10 cellular contexts compared by ENCODE assay signal in the genomic region with DNA sequence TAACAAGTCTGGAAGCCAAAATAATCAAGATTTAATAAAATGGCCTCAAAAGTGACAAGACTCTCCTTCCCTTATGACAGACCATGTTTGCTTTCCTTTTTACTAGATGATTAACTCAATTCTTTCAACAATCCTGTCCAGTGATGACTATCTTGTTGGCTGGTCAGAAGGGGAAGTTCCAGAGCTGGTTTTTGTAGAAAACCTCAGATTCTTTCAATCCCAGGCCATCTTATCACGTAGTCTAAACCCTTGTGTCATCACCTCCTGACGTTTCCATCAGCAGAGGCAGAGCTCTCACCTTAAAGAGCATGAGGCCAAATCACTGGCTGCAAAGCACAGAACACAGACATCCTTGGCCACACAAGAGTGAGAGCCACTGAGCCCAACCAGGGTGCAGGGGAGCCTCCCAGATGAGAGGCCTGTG.
DNase-seq lines count a peak whose midpoint lies in the region; ATAC-seq, FAIRE-seq and TF ChIP-seq lines count a peak whose summit lies in the region.
"Had no signal": no experiment of that assay in that cellular context is flagged by ENCODE, and none has a peak within 500 bp of the region (broad histone marks: within the 10 kb centered on the region; RNA-seq: fewer than 3 reads in every experiment).

No MANE protein-coding gene starts in this region.

- TF ChIP-seq CTCF in foreskin fibroblast (IDR thresholded peaks at IDR 0.05; ENCODE audit: low read depth, low read length) (no peak), D721Med (IDR thresholded peaks at IDR 0.05; ENCODE audit: insufficient read depth, missing control alignments) (no peak)

- peaks cover 14% of the 10 kb centered on the region for H3K36me3 Mint-ChIP-seq in T-helper 2 cell treated with Interferon-gamma antibody and Interleukin-4, amounts not matched to agents 5 μg/mL and 100 μg/mL, for 36 hours (ENCODE audit: low read depth)

- H3K9me3 Mint-ChIP-seq in T-helper 2 cell treated with Interferon-gamma antibody and Interleukin-4, amounts not matched to agents 5 μg/mL and 100 μg/mL, for 36 hours: no peaks in the 10 kb centered on the region

- FAIRE-seq in D721Med (lab: Jason Lieb, UNC): no peak
- FAIRE-seq: G401.6, islet of Langerhans had no signal

- peaks cover 75% of the 10 kb centered on the region for H3K4me1 Mint-ChIP-seq in T-helper 2 cell treated with Interferon-gamma antibody and Interleukin-4, amounts not matched to agents 5 μg/mL and 100 μg/mL, for 36 hours (ENCODE audit: low read depth)

- no peak overlapping the region for H3K4me3 Mint-ChIP-seq in T-helper 2 cell treated with Interferon-gamma antibody and Interleukin-4, amounts not matched to agents 5 μg/mL and 100 μg/mL, for 36 hours

- peak overlapping the region; percentile 82 for H3K27ac Mint-ChIP-seq in T-helper 2 cell treated with Interferon-gamma antibody and Interleukin-4, amounts not matched to agents 5 μg/mL and 100 μg/mL, for 36 hours

- no peak for ATAC-seq in HG02885 (IDR thresholded peaks at IDR 0.05; ENCODE audit: poor library complexity, unreplicated experiment)

- H3K4me3 ChIP-seq in foreskin fibroblast (ENCODE audit: low read depth in 1 of 2, low read length in 2 of 2): no peak overlapping the region

- H3K27me3 Mint-ChIP-seq in T-helper 2 cell treated with Interferon-gamma antibody and Interleukin-4, amounts not matched to agents 5 μg/mL and 100 μg/mL, for 36 hours (ENCODE audit: low read depth): no peaks in the 10 kb centered on the region

- DNase-seq in A172 (ENCODE audit: low spot score): peak; percentile 73
- peak; percentile 64 for DNase-seq in GM04503 (ENCODE audit: low read depth)
- no peak for DNase-seq in T-helper 2 cell treated with Interferon-gamma antibody and Interleukin-4, amounts not matched to agents 5 μg/mL and 100 μg/mL, for 36 hours (ENCODE audit: low spot score)
- DNase-seq in foreskin fibroblast: peak; percentile 52 to 62
- DNase-seq in NCI-H526 (lab: John Stamatoyannopoulos, UW): no peak
- DNase-seq in D721Med (ENCODE audit: insufficient read length, low spot score): no peak
- no peak for DNase-seq in mesenteric fat pad (ENCODE audit: low spot score)

Comparison
In these comparisons a context has a peak if more than half of its experiments do, and no peak if none do; other contexts are left out.
1. DNase-seq: peak in A172 (single experiment), GM04503 (single experiment) and foreskin fibroblast (2 of 2); none in T-helper 2 cell treated with Interferon-gamma antibody and Interleukin-4, amounts not matched to agents 5 μg/mL and 100 μg/mL, for 36 hours (single experiment), NCI-H526 (0 of 2), D721Med (single experiment) and mesenteric fat pad (single experiment).